24 cellular contexts compared by ENCODE assay signal in the genomic region with DNA sequence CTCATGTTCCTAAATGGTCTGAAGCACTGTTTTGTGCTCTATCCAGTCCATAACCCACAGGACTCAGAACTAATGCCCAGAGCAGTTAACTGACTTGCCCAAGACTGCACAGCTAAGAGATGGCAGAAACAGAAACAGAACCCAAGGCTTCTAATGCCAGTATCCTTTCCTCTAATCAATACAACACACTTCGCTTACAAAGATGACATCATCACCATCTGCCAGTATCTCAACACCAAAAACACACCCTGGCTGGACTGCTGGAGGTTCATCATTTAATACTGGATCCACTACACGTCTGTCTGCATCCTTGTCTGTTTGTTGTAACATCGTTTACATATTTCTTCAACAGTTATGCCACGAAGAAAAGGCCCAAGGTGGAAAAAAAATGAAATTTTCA.
"Had no signal": no experiment of that assay in that cellular context is flagged by ENCODE, and none has a peak within 500 bp of the region (broad histone marks: within the 10 kb centered on the region; RNA-seq: fewer than 3 reads in every experiment).

No MANE protein-coding gene starts in this region.

- H3K4me3 Mint-ChIP-seq: memory B cell; nephron progenitor cell; stimulated activated memory B cell treated with anti-CD40 and anti-IgM and Interleukin-4, amounts not matched to agents 10 μg/mL and 1 μg/mL and 100 μg/mL, for 72 hours had no signal

- H3K27ac Mint-ChIP-seq: memory B cell, naive B cell had no signal

- H3K27me3 ChIP-seq: dorsolateral prefrontal cortex, ovary, spleen, testis, tibial artery, upper lobe of left lung had no signal

- ATAC-seq: left lobe of liver; mucosa of descending colon; psoas muscle; right cardiac atrium; stimulated activated memory B cell treated with anti-CD40 and anti-IgM and Interleukin-4, amounts not matched to agents 10 μg/mL and 1 μg/mL and 100 μg/mL, for 72 hours; stimulated activated naive CD8-positive, alpha-beta T cell treated with anti-CD3 and anti-CD28 coated beads, Interleukin-15, Interleukin-2, amounts not matched to agents 100 U/mL and 50 U/mL, for 24 hours had no signal

- H3K36me3 ChIP-seq: ovary had no signal

- H3K27me3 Mint-ChIP-seq: memory B cell; naive B cell; stimulated activated memory B cell treated with anti-CD40 and anti-IgM and Interleukin-4, amounts not matched to agents 10 μg/mL and 1 μg/mL and 100 μg/mL, for 72 hours had no signal

- H3K4me3 ChIP-seq: dorsolateral prefrontal cortex, lung, mucosa of descending colon, ovary, psoas muscle, skin epidermis, spleen, testis, tibial artery, upper lobe of left lung had no signal

- H3K9me3 Mint-ChIP-seq: memory B cell; naive B cell; stimulated activated memory B cell treated with anti-CD40 and anti-IgM and Interleukin-4, amounts not matched to agents 10 μg/mL and 1 μg/mL and 100 μg/mL, for 72 hours had no signal

- DNase-seq: dorsolateral prefrontal cortex; effector CD4-positive, alpha-beta T cell; head of caudate nucleus; kidney; mucosa of descending colon; naive B cell; nephron progenitor cell; nucleus accumbens; ovary; posterior cingulate gyrus; psoas muscle; right cardiac atrium; spleen; stimulated activated CD4-positive, alpha-beta T cell treated with anti-CD3 and anti-CD28 coated beads, Interleukin-4, amount 100 ng/mL, for 4 hours; stimulated activated naive CD8-positive, alpha-beta T cell treated with anti-CD3 and anti-CD28 coated beads, Interleukin-15, Interleukin-2, amounts not matched to agents 100 U/mL and 50 U/mL, for 24 hours; substantia nigra; testis; tibial artery; upper lobe of left lung had no signal

- H3K9me3 ChIP-seq: mucosa of descending colon, ovary, psoas muscle, spleen, testis, tibial artery, upper lobe of left lung had no signal

- H3K27ac ChIP-seq: dorsolateral prefrontal cortex, ovary, psoas muscle, skin epidermis, spleen, testis, tibial artery, upper lobe of left lung had no signal

- H3K4me1 ChIP-seq: testis, tibial artery had no signal
